25 cellular contexts compared by ENCODE assay signal in the genomic region with DNA sequence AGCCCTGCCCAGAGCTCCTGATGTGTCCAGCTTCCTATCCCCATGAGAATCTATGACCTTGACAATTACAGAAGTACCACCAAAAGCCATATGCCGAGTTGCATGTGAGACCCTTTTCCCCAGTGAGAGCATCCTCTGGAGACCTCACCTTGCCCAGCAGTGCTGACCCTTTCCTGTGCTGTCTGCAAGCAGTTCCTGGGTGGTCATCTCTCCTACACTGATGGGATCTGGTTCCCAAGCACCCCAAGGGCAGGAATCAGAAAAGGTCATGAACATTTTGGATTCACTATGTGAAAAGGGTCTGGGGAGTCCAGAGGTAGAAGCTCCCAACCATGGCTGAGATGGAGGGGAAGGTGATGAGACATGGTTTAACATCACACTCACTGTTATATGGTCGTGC. TPM values are rescaled to one million over a fixed set of nuclear protein-coding genes. Genes with fewer than 3 reads are reported as not detected.
"Had no signal": no experiment of that assay in that cellular context is flagged by ENCODE, and none has a peak within 500 bp of the region (broad histone marks: within the 10 kb centered on the region; RNA-seq: fewer than 3 reads in every experiment).

No MANE protein-coding gene starts in this region.

- H3K27ac ChIP-seq: RWPE1 had no signal

- H3K4me2 ChIP-seq: SK-N-SH had no signal

- DNase-seq: IMR-90, Karpas-422, KG1, MG63, NCI-H1092, NCI-H1105 treated with DMSO at 0.1 percent for 48 hours, NCI-H1417 treated with DMSO at 0.1 percent for 48 hours, NCI-H146, NCI-H1694 treated with DMSO at 0.1 percent for 48 hours, NCI-H1930, NCI-H2081, NCI-H2107, NCI-H226, NCI-H446, NCI-H510A, NCI-H524 treated with DMSO at 0.1 percent for 48 hours, NCI-H69, NCI-H774, SHP77, SK-N-SH had no signal

- H3K4me3 ChIP-seq: MG63 had no signal

- H3K9ac ChIP-seq: SK-N-SH had no signal

- H3K9me3 ChIP-seq: MG63, SK-N-SH had no signal

- H3K36me3 ChIP-seq: MG63 had no signal

- FAIRE-seq: HepG2, RCC 7860 had no signal

- ATAC-seq: HepG2 had no signal

RNA-seq across cellular contexts. Expression of gene SFTPD, which starts 18.2 kb away (rescaled TPM):
- total RNA-seq: HepG2, HT1080, IMR-90, SK-MEL-5 had no signal
- polyA plus RNA-seq: HepG2, IMR-90 had no signal
